24 cellular contexts compared by ENCODE assay signal in the genomic region with DNA sequence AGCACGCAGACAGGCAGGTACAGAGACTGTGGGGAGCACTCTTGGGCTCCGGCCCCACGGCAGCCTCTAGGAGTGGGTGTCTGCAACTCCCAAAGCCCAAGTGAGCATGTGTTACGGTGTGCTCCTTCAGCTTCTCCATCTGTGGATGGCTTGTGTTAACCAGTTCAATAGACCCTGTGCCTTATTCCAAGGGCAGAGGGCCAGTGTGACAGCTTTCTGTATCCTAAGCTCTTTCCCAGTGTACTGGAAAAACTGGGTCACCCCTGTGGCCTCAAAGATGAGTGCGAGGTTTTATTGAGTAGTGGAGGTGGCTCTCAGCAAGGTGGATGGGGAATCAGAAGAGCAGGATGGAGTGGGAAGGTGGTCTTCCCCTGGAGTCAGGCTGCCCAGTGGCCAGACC.
DNase-seq lines count a peak whose midpoint lies in the region; ATAC-seq, FAIRE-seq and TF ChIP-seq lines count a peak whose summit lies in the region.
"Had no signal": no experiment of that assay in that cellular context is flagged by ENCODE, and none has a peak within 500 bp of the region (broad histone marks: within the 10 kb centered on the region; RNA-seq: fewer than 3 reads in every experiment).

No MANE protein-coding gene starts in this region.

- H3K4me3 Mint-ChIP-seq in nephron progenitor cell (no peak overlapping the region), mesothelial cell of epicardium (no peak overlapping the region)
- H3K4me3 Mint-ChIP-seq: B cell; CD4-positive, CD25-positive, alpha-beta regulatory T cell; CD8-positive, alpha-beta T cell; H9 had no signal

- BruUV-seq in HepG2 (replicated peaks; lab: Mats Ljungman, UMichigan) = no TSS peak

- no peaks in the 10 kb centered on the region for H4K20me1 ChIP-seq in HepG2 (ENCODE audit: insufficient read depth, low read length)
- H4K20me1 ChIP-seq: BLaER1 had no signal

- H3K9me3 ChIP-seq in HepG2 (ENCODE audit: low read length) (no peaks in the 10 kb centered on the region), right lobe of liver (no peaks in the 10 kb centered on the region), upper lobe of right lung (no peaks in the 10 kb centered on the region)
- H3K9me3 ChIP-seq: BLaER1 had no signal

- in situ Hi-C loops in HepG2 (cut with HindIII; ENCODE audit: extremely low pct_ligation_motif_present, low pct_unique_long_range_greater_than_20kb) = no loop called here

- H3K27ac ChIP-seq in HepG2 (ENCODE audit: extremely low read length, insufficient read depth, low read length) (no peak overlapping the region), right lobe of liver (no peak overlapping the region), upper lobe of right lung (no peak overlapping the region)
- H3K27ac ChIP-seq: 22Rv1, BLaER1, C4-2B, GM23248 had no signal

- H3K27me3 ChIP-seq in HepG2 (ENCODE audit: control insufficient read depth in 1 of 2, insufficient read depth in 2 of 2, low read length in 2 of 2) = no peaks in the 10 kb centered on the region
- H3K27me3 ChIP-seq in right lobe of liver = no peaks in the 10 kb centered on the region
- no peaks in the 10 kb centered on the region for H3K27me3 ChIP-seq in upper lobe of right lung
- H3K27me3 ChIP-seq: BLaER1 had no signal

- DNase-seq in HepG2 (ENCODE audit: low spot score) (no peak), right lobe of liver (no peak), cerebellar nuclear complex (lab: John Stamatoyannopoulos, UW) (peak; percentile 82 to 87), nephron progenitor cell (no peak), upper lobe of right lung (no peak), mesothelial cell of epicardium (ENCODE audit: low spot score in 2 of 2, unreplicated experiment in 2 of 2) (no peak), GF-D8 (lab: John Stamatoyannopoulos, UW) (no peak)
- DNase-seq: CD4-positive, CD25-positive, alpha-beta regulatory T cell; CD8-positive, alpha-beta T cell; DMS 273 treated with DMSO at 0.1 percent for 48 hours; DMS79; EL; GM23248; H9 had no signal

- no peaks in the 10 kb centered on the region for H3K36me3 Mint-ChIP-seq in nephron progenitor cell (ENCODE audit: low read depth)
- peaks cover 7% of the 10 kb centered on the region for H3K36me3 Mint-ChIP-seq in mesothelial cell of epicardium
- H3K36me3 Mint-ChIP-seq: CD4-positive, CD25-positive, alpha-beta regulatory T cell; CD8-positive, alpha-beta T cell had no signal

- no peak for TF ChIP-seq RAD21 in HepG2 (CRISPR knock-in tag; IDR thresholded peaks at IDR 0.05)

- H3K9me3 Mint-ChIP-seq in nephron progenitor cell (no peaks in the 10 kb centered on the region), mesothelial cell of epicardium (peaks cover 4% of the 10 kb centered on the region)
- H3K9me3 Mint-ChIP-seq: CD8-positive, alpha-beta T cell; H9 had no signal

- no peaks in the 10 kb centered on the region for H3K36me3 ChIP-seq in HepG2 (replicated peaks in 1 of 2; ENCODE audit: control insufficient read depth in 1 of 2, insufficient read depth in 2 of 2, low read length in 2 of 2)
- H3K36me3 ChIP-seq in right lobe of liver = no peaks in the 10 kb centered on the region
- no peaks in the 10 kb centered on the region for H3K36me3 ChIP-seq in upper lobe of right lung
- H3K36me3 ChIP-seq: BLaER1 had no signal

- no peak overlapping the region for H3K9ac ChIP-seq in HepG2 (ENCODE audit: insufficient read depth, low read depth, low read length)
- H3K9ac ChIP-seq: BLaER1, GM23248 had no signal

- H3K27me3 Mint-ChIP-seq in nephron progenitor cell (ENCODE audit: low read depth, poor library complexity) (peaks cover 10% of the 10 kb centered on the region), mesothelial cell of epicardium (ENCODE audit: low read depth) (no peaks in the 10 kb centered on the region)
- H3K27me3 Mint-ChIP-seq: B cell; CD4-positive, CD25-positive, alpha-beta regulatory T cell had no signal

- H3K4me1 Mint-ChIP-seq in nephron progenitor cell (peaks cover 23% of the 10 kb centered on the region), mesothelial cell of epicardium (peaks cover 6% of the 10 kb centered on the region)
- H3K4me1 Mint-ChIP-seq: B cell; CD4-positive, CD25-positive, alpha-beta regulatory T cell had no signal

- H3K4me3 ChIP-seq in HepG2 (replicated peaks in 1 of 3; ENCODE audit: insufficient read depth in 1 of 3, low read depth in 2 of 3, low read length in 3 of 3) (no peak overlapping the region), right lobe of liver (no peak overlapping the region), upper lobe of right lung (no peak overlapping the region)
- H3K4me3 ChIP-seq: BLaER1, GM23248 had no signal

- no peaks in the 10 kb centered on the region for H3K79me2 ChIP-seq in HepG2 (ENCODE audit: insufficient read depth, low read length)

- no peak overlapping the region for H2AFZ ChIP-seq in HepG2 (ENCODE audit: low read length)
- H2AFZ ChIP-seq: GM23248 had no signal

- intact Hi-C loops in HepG2 (cut with micrococcal nuclease; ENCODE audit: unreplicated experiment) (no loop called here), right lobe of liver (cut with DNase I) (no loop called here), upper lobe of right lung (cut with DNase I) (no loop called here)

- H3K4me1 ChIP-seq in HepG2 (ENCODE audit: insufficient read depth, low read length) (no peaks in the 10 kb centered on the region), right lobe of liver (no peaks in the 10 kb centered on the region), upper lobe of right lung (no peaks in the 10 kb centered on the region)
- H3K4me1 ChIP-seq: BLaER1 had no signal

- FAIRE-seq in HepG2 (lab: Jason Lieb, UNC) = no peak
- FAIRE-seq: A204.1, D721Med, GM12892, GM19239 had no signal

- TF ChIP-seq CTCF in HepG2 (CRISPR knock-in tag; IDR thresholded peaks at IDR 0.05) = no peak
- TF ChIP-seq CTCF in right lobe of liver (IDR thresholded peaks at IDR 0.05) = no peak
- TF ChIP-seq CTCF in nephron progenitor cell (IDR thresholded peaks at IDR 0.05) = no peak
- TF ChIP-seq CTCF in upper lobe of right lung (IDR thresholded peaks at IDR 0.05) = no peak
- TF ChIP-seq CTCF in mesothelial cell of epicardium (IDR thresholded peaks at IDR 0.05; ENCODE audit: unreplicated experiment) = no peak

- TF ChIP-seq POLR2A in HepG2 (IDR thresholded peaks at IDR 0.05; ENCODE audit: insufficient read depth in 1 of 2, low read depth in 2 of 2, low read length in 2 of 2) (no peak), right lobe of liver (IDR thresholded peaks at IDR 0.05) (no peak)

- WGBS in HepG2 (ENCODE audit: low lambda C conversion rate) = 41% methylated on average over 5 of the region's 5 CpGs
- 100% methylated on average over 1 of the region's 5 CpGs for WGBS in right lobe of liver (ENCODE audit: insufficient coverage, low coverage, low lambda C conversion rate, missing lambda C conversion rate)

- POLR2A ChIA-PET in HepG2 (lab: Yijun Ruan, JAX) = no interaction called here

- ATAC-seq in HepG2 = no peak
- no peak for ATAC-seq in right lobe of liver
- peak; percentile 36 for ATAC-seq in upper lobe of right lung
- ATAC-seq in GM18870 (IDR thresholded peaks at IDR 0.05; ENCODE audit: unreplicated experiment) = no peak
- ATAC-seq: CD8-positive, alpha-beta T cell; HCT116 had no signal

- H3K27ac Mint-ChIP-seq in nephron progenitor cell (peak overlapping the region; percentile 42), mesothelial cell of epicardium (no peak overlapping the region)
- H3K27ac Mint-ChIP-seq: B cell; CD4-positive, CD25-positive, alpha-beta regulatory T cell; CD8-positive, alpha-beta T cell; H9 had no signal

- TF ChIP-seq EP300 in HepG2 (IDR thresholded peaks at IDR 0.05; ENCODE audit: low read depth in 2 of 2, low read length in 2 of 2) (no peak), HepG2 (CRISPR knock-in tag; IDR thresholded peaks at IDR 0.05; ENCODE audit: borderline replicate concordance) (no peak)

- no peak overlapping the region for H3K4me2 ChIP-seq in HepG2 (ENCODE audit: low read depth, low read length)
- H3K4me2 ChIP-seq: BLaER1 had no signal

- CTCF ChIA-PET in HepG2 (lab: Yijun Ruan, JAX; ENCODE audit: low intra/inter-chr PET ratio, low total read pairs) = no interaction called here

TF ChIP-seq in HepG2, 621 proteins besides CTCF, POLR2A, EP300 and RAD21:
- TF ChIP-seq ZNF263 (CRISPR knock-in tag; IDR thresholded peaks at IDR 0.05) = peak; percentile 43; the same call in 1 of the 2 replicates
- TF ChIP-seq ATF1 (CRISPR knock-in tag; IDR thresholded peaks at IDR 0.05) = no peak
- no peak for TF ChIP-seq PAWR (CRISPR knock-in tag; IDR thresholded peaks at IDR 0.05; ENCODE audit: borderline replicate concordance)

Comparison
In these comparisons a context has a peak if more than half of its experiments do, and no peak if none do; other contexts are left out.
1. DNase-seq: peak in cerebellar nuclear complex (2 of 2); none in HepG2 (single experiment), right lobe of liver (0 of 3), nephron progenitor cell (single experiment), upper lobe of right lung (single experiment), mesothelial cell of epicardium (0 of 2) and GF-D8 (single experiment).